18 cellular contexts compared by ENCODE assay signal in the genomic region with DNA sequence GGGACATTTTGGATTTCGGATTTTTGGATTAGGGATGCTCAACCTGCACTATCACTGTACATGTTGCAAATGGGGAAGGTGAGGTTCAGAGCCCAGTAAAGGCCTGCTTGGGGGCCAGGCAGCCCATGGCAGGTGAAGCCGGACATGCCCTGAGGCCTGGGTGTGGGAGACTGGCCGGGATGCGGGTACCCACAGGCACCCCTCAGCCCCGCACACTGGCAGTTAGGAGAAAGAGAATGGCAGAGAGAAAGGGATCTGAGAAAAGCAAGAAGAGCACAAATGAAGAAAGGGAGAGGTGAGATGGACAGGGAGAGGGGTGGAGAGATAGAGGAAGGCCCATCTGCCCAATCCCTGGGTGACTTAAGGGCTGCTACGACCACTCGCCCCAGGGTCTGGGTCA. TPM values are rescaled to one million over a fixed set of nuclear protein-coding genes. Genes with fewer than 3 reads are reported as not detected.
"Had no signal": no experiment of that assay in that cellular context is flagged by ENCODE, and none has a peak within 500 bp of the region (broad histone marks: within the 10 kb centered on the region; RNA-seq: fewer than 3 reads in every experiment).

No MANE protein-coding gene starts in this region.

- H3K36me3 ChIP-seq: right lobe of liver had no signal

- H3K27ac Mint-ChIP-seq: activated B cell treated with CpG ODN at 0.5 μM for 24 hours; activated CD4-positive, alpha-beta T cell treated with anti-CD3 and anti-CD28 coated beads, Interleukin-2, amount 10 ng/mL, durations not matched to agents 24 days and 14 days; activated naive CD4-positive, alpha-beta T cell treated with anti-CD3 and anti-CD28 coated beads, Interleukin-2, amount 10 ng/mL, durations not matched to agents 7 days and 5 days; natural killer cell; T-helper 17 cell had no signal

- H3K9me3 Mint-ChIP-seq: activated B cell treated with CpG ODN at 0.5 μM for 24 hours; activated CD4-positive, alpha-beta T cell treated with anti-CD3 and anti-CD28 coated beads, Interleukin-2, amount 10 ng/mL, durations not matched to agents 24 days and 14 days; activated naive CD4-positive, alpha-beta T cell treated with anti-CD3 and anti-CD28 coated beads, Interleukin-2, amount 10 ng/mL, durations not matched to agents 7 days and 5 days; effector memory CD8-positive, alpha-beta T cell; natural killer cell; stimulated activated naive B cell treated with anti-CD40 and anti-IgM and Interleukin-4, amounts not matched to agents 10 μg/mL and 1 μg/mL and 100 μg/mL, for 72 hours had no signal

- H3K9me3 ChIP-seq: right lobe of liver had no signal

- H3K4me3 ChIP-seq: coronary artery, right lobe of liver had no signal

- H3K27ac ChIP-seq: epithelial cell of prostate, right lobe of liver had no signal

- DNase-seq: activated B cell treated with CpG ODN at 0.5 μM for 24 hours; activated CD4-positive, alpha-beta T cell treated with anti-CD3 and anti-CD28 coated beads, Interleukin-2, amount 10 ng/mL, durations not matched to agents 24 days and 14 days; activated CD8-positive, alpha-beta memory T cell treated with anti-CD3 and anti-CD28 coated beads for 24 hours; activated naive CD4-positive, alpha-beta T cell treated with anti-CD3 and anti-CD28 coated beads, Interleukin-2, amount 10 ng/mL, durations not matched to agents 7 days and 5 days; effector memory CD8-positive, alpha-beta T cell; hypothalamus; kidney glomerular epithelial cell; natural killer cell; right lobe of liver; stimulated activated CD4-positive, alpha-beta T cell treated with anti-CD3 and anti-CD28 coated beads, Interleukin-2, amount 100 ng/mL, for 24 hours; stimulated activated naive B cell treated with anti-CD40 and anti-IgM and Interleukin-4, amounts not matched to agents 10 μg/mL and 1 μg/mL and 100 μg/mL, for 72 hours; T-helper 17 cell had no signal

- H3K27me3 Mint-ChIP-seq: activated B cell treated with CpG ODN at 0.5 μM for 24 hours; activated CD4-positive, alpha-beta T cell treated with anti-CD3 and anti-CD28 coated beads, Interleukin-2, amount 10 ng/mL, durations not matched to agents 24 days and 14 days; effector memory CD8-positive, alpha-beta T cell; progenitor cell of endocrine pancreas; T-helper 17 cell had no signal

- H3K4me3 Mint-ChIP-seq: activated B cell treated with CpG ODN at 0.5 μM for 24 hours; activated CD4-positive, alpha-beta T cell treated with anti-CD3 and anti-CD28 coated beads, Interleukin-2, amount 10 ng/mL, durations not matched to agents 24 days and 14 days; activated naive CD4-positive, alpha-beta T cell treated with anti-CD3 and anti-CD28 coated beads, Interleukin-2, amount 10 ng/mL, durations not matched to agents 7 days and 5 days; effector memory CD8-positive, alpha-beta T cell; natural killer cell; stimulated activated naive B cell treated with anti-CD40 and anti-IgM and Interleukin-4, amounts not matched to agents 10 μg/mL and 1 μg/mL and 100 μg/mL, for 72 hours; T-helper 17 cell had no signal

- H3K4me1 Mint-ChIP-seq: activated B cell treated with CpG ODN at 0.5 μM for 24 hours; activated naive CD4-positive, alpha-beta T cell treated with anti-CD3 and anti-CD28 coated beads, Interleukin-2, amount 10 ng/mL, durations not matched to agents 7 days and 5 days; T-helper 17 cell had no signal

- H3K27me3 ChIP-seq: right lobe of liver had no signal

- H3K36me3 Mint-ChIP-seq: activated naive CD4-positive, alpha-beta T cell treated with anti-CD3 and anti-CD28 coated beads, Interleukin-2, amount 10 ng/mL, durations not matched to agents 7 days and 5 days; natural killer cell; stimulated activated naive B cell treated with anti-CD40 and anti-IgM and Interleukin-4, amounts not matched to agents 10 μg/mL and 1 μg/mL and 100 μg/mL, for 72 hours had no signal

RNA-seq across cellular contexts. Expression of a gene that starts 52.8 kb away (rescaled TPM):
- total RNA-seq: activated B cell treated with CpG ODN at 0.5 μM for 24 hours; activated CD4-positive, alpha-beta T cell treated with anti-CD3 and anti-CD28 coated beads, Interleukin-2, amount 10 ng/mL, durations not matched to agents 24 days and 14 days; glomerular endothelial cell; lower leg skin; natural killer cell; right lobe of liver; T-helper 17 cell; ureter had no signal
